ENCODE assay signal across 16 cellular contexts in the genomic region with DNA sequence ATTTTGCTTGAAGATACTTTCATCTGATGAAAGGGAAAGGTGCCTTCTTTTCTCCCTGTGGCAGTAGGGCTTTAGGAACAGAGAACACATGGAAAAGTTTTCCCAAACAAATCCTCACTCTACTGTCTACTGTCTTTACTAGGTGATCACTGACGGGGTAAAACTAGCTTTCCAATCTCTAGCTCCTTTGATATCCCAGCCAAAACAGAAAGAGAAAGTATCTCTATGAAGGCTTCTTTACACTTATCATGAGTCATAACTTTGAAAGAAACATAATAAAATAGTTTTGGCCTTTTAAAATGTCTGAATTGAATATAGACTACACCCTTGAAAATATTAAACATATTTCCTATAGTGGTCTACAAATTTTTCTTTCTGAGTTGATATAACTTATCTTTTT.
DNase-seq lines count a peak whose midpoint lies in the region; ATAC-seq, FAIRE-seq and TF ChIP-seq lines count a peak whose summit lies in the region.
"Had no signal": no experiment of that assay in that cellular context is flagged by ENCODE, and none has a peak within 500 bp of the region (broad histone marks: within the 10 kb centered on the region; RNA-seq: fewer than 3 reads in every experiment).

No MANE protein-coding gene starts in this region.

- H3K9me3 Mint-ChIP-seq in naive thymus-derived CD4-positive, alpha-beta T cell: peaks cover 4 to 36% (median 17%) of the 10 kb centered on the region in 11 donors

- no peak for TF ChIP-seq CTCF in bronchial epithelial cell (IDR thresholded peaks at IDR 0.05; ENCODE audit: insufficient read depth, low read length, severe bottlenecking)

- H3K4me1 ChIP-seq in naive thymus-derived CD4-positive, alpha-beta T cell (ENCODE audit: control insufficient read depth in 2 of 2, insufficient read depth in 2 of 2, low read length in 2 of 2): peaks cover 0 to 4% of the 10 kb centered on the region in 2 donors
- H3K4me1 ChIP-seq: testis had no signal

- peaks cover 0 to 16% (median 0%) of the 10 kb centered on the region in 3 experiments for H3K9me3 ChIP-seq in naive thymus-derived CD4-positive, alpha-beta T cell (ENCODE audit: control insufficient read depth in 2 of 3, low read length in 3 of 3)
- H3K9me3 ChIP-seq: testis had no signal

- intact Hi-C loops in naive thymus-derived CD4-positive, alpha-beta T cell (cut with micrococcal nuclease): loop anchor here in 1 of 2 donors (2.0 kb wide), 1 partner anchor 215 kb away; a partner anchor contains a TSS

- H3K27me3 ChIP-seq in bronchial epithelial cell (ENCODE audit: control insufficient read depth, insufficient read depth, low read length): no peaks in the 10 kb centered on the region
- no peaks in the 10 kb centered on the region for H3K27me3 ChIP-seq in naive thymus-derived CD4-positive, alpha-beta T cell (ENCODE audit: control insufficient read depth in 2 of 2, insufficient read depth in 2 of 2, low read length in 2 of 2)
- H3K27me3 ChIP-seq: testis had no signal

- H3K27ac Mint-ChIP-seq in naive thymus-derived CD4-positive, alpha-beta T cell: peak overlapping the region; percentile 47 to 90 (median 71)

- H3K4me3 ChIP-seq in bronchial epithelial cell (ENCODE audit: low read depth, low read length): no peak overlapping the region
- H3K4me3 ChIP-seq in naive thymus-derived CD4-positive, alpha-beta T cell (ENCODE audit: low read length): no peak overlapping the region
- H3K4me3 ChIP-seq: K562, PC-9, testis had no signal

- POLR2A ChIA-PET in naive thymus-derived CD4-positive, alpha-beta T cell (lab: Charles Lee): no interaction called here

- no peaks in the 10 kb centered on the region for H3K27me3 Mint-ChIP-seq in naive thymus-derived CD4-positive, alpha-beta T cell

- ATAC-seq in naive thymus-derived CD4-positive, alpha-beta T cell: no peak
- no peak for ATAC-seq in GM18502 (IDR thresholded peaks at IDR 0.05; ENCODE audit: poor library complexity, unreplicated experiment)
- no peak for ATAC-seq in GM18511 (IDR thresholded peaks at IDR 0.05; ENCODE audit: unreplicated experiment)
- ATAC-seq: K562 had no signal

- peak; percentile 23 for DNase-seq in DMS53 (lab: John Stamatoyannopoulos, UW)
- no peak for DNase-seq in DMS53 treated with DMSO at 0.1 percent for 48 hours (lab: John Stamatoyannopoulos, UW; ENCODE audit: unreplicated experiment)
- DNase-seq in OCI-M1 (lab: John Stamatoyannopoulos, UW): peak; percentile 81
- DNase-seq in bronchial epithelial cell (ENCODE audit: low read depth): peak; percentile 28
- peak in 2 of 9 donors; percentile 9 to 10 for DNase-seq in naive thymus-derived CD4-positive, alpha-beta T cell
- DNase-seq in GF-D8 (lab: John Stamatoyannopoulos, UW): no peak
- DNase-seq: DMS153, NCI-H2107, PC-9, testis had no signal

- CTCF ChIA-PET in naive thymus-derived CD4-positive, alpha-beta T cell (lab: Charles Lee): no interaction called here

- no peaks in the 10 kb centered on the region for H3K36me3 ChIP-seq in bronchial epithelial cell (ENCODE audit: control insufficient read depth, insufficient read depth, low read length)
- no peaks in the 10 kb centered on the region for H3K36me3 ChIP-seq in naive thymus-derived CD4-positive, alpha-beta T cell (ENCODE audit: control insufficient read depth in 2 of 3, insufficient read depth in 3 of 3, low read length in 3 of 3)

- peaks cover 3 to 19% (median 12%) of the 10 kb centered on the region in 7 donors for H3K4me1 Mint-ChIP-seq in naive thymus-derived CD4-positive, alpha-beta T cell

- no peak overlapping the region for H3K27ac ChIP-seq in naive thymus-derived CD4-positive, alpha-beta T cell (ENCODE audit: low read depth, low read length)
- H3K27ac ChIP-seq: 22Rv1, PC-9, testis, VCaP had no signal

- peaks cover 0 to 9% (median 4%) of the 10 kb centered on the region in 5 donors for H3K36me3 Mint-ChIP-seq in naive thymus-derived CD4-positive, alpha-beta T cell

- H3K4me3 Mint-ChIP-seq in naive thymus-derived CD4-positive, alpha-beta T cell: peak overlapping the region in 8 of 10 donors; percentile 4 to 66 (median 52)

- no peak for FAIRE-seq in bronchial epithelial cell (lab: Jason Lieb, UNC)
- FAIRE-seq: GM12892, K562 had no signal

Comparison
In these comparisons a context has a peak if more than half of its experiments do, and no peak if none do; other contexts are left out.
1. DNase-seq: peak in DMS53 (single experiment), OCI-M1 (single experiment) and bronchial epithelial cell (single experiment); none in DMS53 treated with DMSO at 0.1 percent for 48 hours (single experiment) and GF-D8 (single experiment).